19 cellular contexts compared by ENCODE assay signal in genomic region chr1:153466908-153467307, GRCh38. TPM values are rescaled to one million over a fixed set of nuclear protein-coding genes. Genes with fewer than 3 reads are reported as not detected.
"Had no signal": no experiment of that assay in that cellular context is flagged by ENCODE, and none has a peak within 500 bp of the region (broad histone marks: within the 10 kb centered on the region; RNA-seq: fewer than 3 reads in every experiment).

No MANE protein-coding gene starts in this region.

- ATAC-seq: lower lobe of right lung; mucosa of descending colon; naive thymus-derived CD8-positive, alpha-beta T cell; sciatic nerve; upper lobe of right lung had no signal

- H3K36me3 ChIP-seq: esophagus squamous epithelium, gastrocnemius medialis, heart right ventricle, lower lobe of right lung, neutrophil, suprapubic skin, upper lobe of right lung had no signal

- FAIRE-seq: bronchial epithelial cell, colon had no signal

- H3K27me3 ChIP-seq: upper lobe of right lung had no signal

- DNase-seq: activated CD4-positive, alpha-beta memory T cell treated with anti-CD3 and anti-CD28 coated beads, Interleukin-2, amount 10 ng/mL, durations not matched to agents 7 days and 5 days; activated gamma-delta T cell; activated T-cell treated with anti-CD3 and anti-CD28 coated beads, Interleukin-2, amount 50 U/mL, for 48 hours; esophagus squamous epithelium; gastrocnemius medialis; heart right ventricle; lower lobe of right lung; mucosa of descending colon; naive thymus-derived CD8-positive, alpha-beta T cell; stimulated activated CD4-positive, alpha-beta T cell treated with anti-CD3 and anti-CD28 coated beads, Interleukin-2, amount 100 ng/mL, for 24 hours; stimulated activated naive CD4-positive, alpha-beta T cell; upper lobe of right lung had no signal

- H3K27ac ChIP-seq: esophagus squamous epithelium, gastrocnemius medialis, lower lobe of right lung, neutrophil, suprapubic skin, upper lobe of right lung, VCaP had no signal

- H3K4me3 ChIP-seq: esophagus squamous epithelium, gastrocnemius medialis, heart right ventricle, lower lobe of right lung, mucosa of descending colon, suprapubic skin, upper lobe of right lung had no signal

- H3K4me1 ChIP-seq: upper lobe of right lung had no signal

- H3K9me3 ChIP-seq: gastrocnemius medialis, suprapubic skin, upper lobe of right lung had no signal

RNA-seq across cellular contexts. Expression of gene S100A7, which starts 6.5 kb away (rescaled TPM):
- total RNA-seq: activated CD4-positive, alpha-beta memory T cell treated with anti-CD3 and anti-CD28 coated beads, Interleukin-2, amount 10 ng/mL, durations not matched to agents 7 days and 5 days; bronchial epithelial cell; gastrocnemius medialis; heart right ventricle; lower lobe of right lung; mucosa of descending colon; naive thymus-derived CD8-positive, alpha-beta T cell; progenitor cell of endocrine pancreas; upper lobe of right lung had no signal
- polyA plus RNA-seq: naive thymus-derived CD8-positive, alpha-beta T cell had no signal

RNA-seq across cellular contexts. Expression of gene S100A7A, which starts 50.6 kb away (rescaled TPM):
- total RNA-seq: activated CD4-positive, alpha-beta memory T cell treated with anti-CD3 and anti-CD28 coated beads, Interleukin-2, amount 10 ng/mL, durations not matched to agents 7 days and 5 days; bronchial epithelial cell; gastrocnemius medialis; heart right ventricle; lower lobe of right lung; mucosa of descending colon; naive thymus-derived CD8-positive, alpha-beta T cell; progenitor cell of endocrine pancreas; sciatic nerve; upper lobe of right lung had no signal
- polyA plus RNA-seq: heart right ventricle; naive thymus-derived CD8-positive, alpha-beta T cell had no signal
